Comparison of ENCODE assay signal across 8 cellular contexts in genomic region chr1:112849425-112849966, GRCh38.
DNase-seq lines count a peak whose midpoint lies in the region; ATAC-seq and TF ChIP-seq lines count a peak whose summit lies in the region.

No MANE protein-coding gene starts in this region.

- H3K9me3 ChIP-seq in H9 (ENCODE audit: control insufficient read depth, low read depth, low read length) = no peaks in the 10 kb centered on the region
- H3K9me3 ChIP-seq in mucosa of descending colon = no peaks in the 10 kb centered on the region
- H3K9me3 ChIP-seq in SJCRH30 (replicated peaks) = no peaks in the 10 kb centered on the region

- H4K8ac ChIP-seq in H9 (replicated peaks; ENCODE audit: insufficient read length, low read depth, low read length) = no peak overlapping the region

- H3K36me3 ChIP-seq in mucosa of descending colon (ENCODE audit: low read depth) = no peaks in the 10 kb centered on the region
- no peaks in the 10 kb centered on the region for H3K36me3 ChIP-seq in SJCRH30

- peak overlapping the region; percentile 5 for H2BK12ac ChIP-seq in H9 (ENCODE audit: insufficient read length, low read depth, low read length)

- DNase-seq in H9 (peak; percentile 77), RKO (ENCODE audit: low spot score) (peak; percentile 85), epithelial cell of esophagus (ENCODE audit: low read depth) (peak; percentile 38), mucosa of descending colon (peak; percentile 27 to 53 (median 52)), SHP77 treated with DMSO at 0.1 percent for 48 hours (lab: John Stamatoyannopoulos, UW) (no peak), SJCRH30 (no peak), NOMO-1 (lab: John Stamatoyannopoulos, UW; ENCODE audit: unreplicated experiment in 2 of 2) (no peak), GDM1 (lab: John Stamatoyannopoulos, UW) (no peak)

- no CpG with 5 or more reads among the region's 53 CpGs for WGBS in H9 (ENCODE audit: extremely low coverage, insufficient read length, low lambda C conversion rate)

- H3K56ac ChIP-seq in H9 (ENCODE audit: insufficient read length, low read depth, low read length) = no peak overlapping the region

- H4K5ac ChIP-seq in H9 (ENCODE audit: insufficient read length, low read depth, low read length) = no peak overlapping the region

- H3K36me3 Mint-ChIP-seq in H9 (ENCODE audit: insufficient read depth in 1 of 3, low read depth in 3 of 3) = peaks cover 0 to 12% (median 8%) of the 10 kb centered on the region in 3 experiments; a peak in 4 of 7 replicates

- peak overlapping the region; percentile 12 to 64; a peak in 3 of 5 replicates for H3K4me3 Mint-ChIP-seq in H9

- no peak overlapping the region for H2BK15ac ChIP-seq in H9 (ENCODE audit: low read depth, low read length)

- no peak overlapping the region for H3T11ph ChIP-seq in H9 (ENCODE audit: low read length)

- peaks cover 38 to 39% of the 10 kb centered on the region in 2 experiments for H3K4me1 Mint-ChIP-seq in H9

- H2BK5ac ChIP-seq in H9 (ENCODE audit: insufficient read length, low read length) = no peak overlapping the region

- H3K27me3 ChIP-seq in H9 (ENCODE audit: insufficient read depth, low read length) (no peaks in the 10 kb centered on the region), SJCRH30 (no peaks in the 10 kb centered on the region)

- no peaks in the 10 kb centered on the region for H3K79me2 ChIP-seq in H9 (ENCODE audit: insufficient read depth, low read length)

- peak overlapping the region; percentile 60 for H4K91ac ChIP-seq in H9 (ENCODE audit: insufficient read length, low read depth, low read length)

- TF ChIP-seq CTCF in H9 (conservative IDR thresholded peaks at IDR 0.05) (no peak), epithelial cell of esophagus (IDR thresholded peaks at IDR 0.05; ENCODE audit: insufficient read depth, low read depth, low read length, missing control alignments) (no peak), mucosa of descending colon (IDR thresholded peaks at IDR 0.05) (no peak)

- ATAC-seq in mucosa of descending colon = peak; percentile 56

- H3K27ac Mint-ChIP-seq in H9 = peak overlapping the region in 2 of 3 experiments; percentile 70 to 81; a peak in 3 of 7 replicates

- intact Hi-C loops in mucosa of descending colon (cut with DNase I, micrococcal nuclease) = no loop called here

- H3K23ac ChIP-seq in H9 (ENCODE audit: insufficient read length, low read depth, low read length) = no peak overlapping the region

- peak overlapping the region; percentile 3; the same call in 1 of the 2 replicates for H3K4ac ChIP-seq in H9 (ENCODE audit: low read depth, low read length)

- H2AFZ ChIP-seq in H9 (ENCODE audit: low read length) = no peak overlapping the region

- H3K27me3 Mint-ChIP-seq in H9 (ENCODE audit: low read depth) = peaks cover 2% of the 10 kb centered on the region; the same call in 1 of the 2 replicates

- H3K23me2 ChIP-seq in H9 (ENCODE audit: insufficient read length, low read depth, low read length, poor library complexity, severe bottlenecking) = peaks cover 3% of the 10 kb centered on the region

- no peaks in the 10 kb centered on the region for H3K79me1 ChIP-seq in H9 (ENCODE audit: insufficient read depth, low read depth, low read length, poor library complexity, severe bottlenecking)

- no peak overlapping the region for H2BK20ac ChIP-seq in H9 (ENCODE audit: low read depth, low read length, poor library complexity, severe bottlenecking)

- H4K20me1 ChIP-seq in H9 (ENCODE audit: control insufficient read depth, insufficient read depth, insufficient read length) = no peaks in the 10 kb centered on the region

- peak overlapping the region; percentile 50 for H3K4me3 ChIP-seq in epithelial cell of esophagus (ENCODE audit: low read length)
- no peak overlapping the region for H3K4me3 ChIP-seq in mucosa of descending colon
- no peak overlapping the region for H3K4me3 ChIP-seq in SJCRH30

- peak overlapping the region; percentile 2 for H3K4me2 ChIP-seq in H9 (ENCODE audit: insufficient read depth, insufficient read length, low read length)

- H2AK5ac ChIP-seq in H9 (ENCODE audit: insufficient read length, low read length) = no peak overlapping the region

- H3K27ac ChIP-seq in H9 (ENCODE audit: insufficient read length, low read depth, low read length) = no peak overlapping the region
- no peak overlapping the region for H3K27ac ChIP-seq in SJCRH30

- peak overlapping the region; percentile 39 for H2BK120ac ChIP-seq in H9 (ENCODE audit: low read depth, low read length, poor library complexity, severe bottlenecking)

- H3K9me3 Mint-ChIP-seq in H9 = no peaks in the 10 kb centered on the region; a peak in 1 of 5 replicates

- H3K4me1 ChIP-seq in H9 (ENCODE audit: insufficient read depth, low read length) = peaks cover 3% of the 10 kb centered on the region; the same call in 1 of the 2 replicates
- peaks cover 6% of the 10 kb centered on the region for H3K4me1 ChIP-seq in mucosa of descending colon (ENCODE audit: low read depth)
- no peaks in the 10 kb centered on the region for H3K4me1 ChIP-seq in SJCRH30

- peak overlapping the region; percentile 92 for H3K14ac ChIP-seq in H9 (ENCODE audit: insufficient read depth, low read length)

- H3K18ac ChIP-seq in H9 (ENCODE audit: insufficient read length, low read depth, low read length) = peak overlapping the region; percentile 64

- H3K9ac ChIP-seq in H9 (ENCODE audit: extremely low read depth, insufficient read length, low read length) = no peak overlapping the region

Comparison
In these comparisons a context has a peak if more than half of its experiments do, and no peak if none do; other contexts are left out.
1. DNase-seq: peak in H9 (single experiment), RKO (single experiment), epithelial cell of esophagus (single experiment) and mucosa of descending colon (3 of 3); none in SHP77 treated with DMSO at 0.1 percent for 48 hours (single experiment), SJCRH30 (0 of 2), NOMO-1 (0 of 2) and GDM1 (single experiment).